8 cellular contexts compared by ENCODE assay signal in genomic region chr9:107284636-107285035, GRCh38. TPM values are rescaled to one million over a fixed set of nuclear protein-coding genes. Genes with fewer than 3 reads are reported as not detected.
DNase-seq lines count a peak whose midpoint lies in the region; ATAC-seq and TF ChIP-seq lines count a peak whose summit lies in the region.

No MANE protein-coding gene starts in this region.

- H3K4me1 Mint-ChIP-seq in natural killer cell = peaks cover 58 to 61% of the 10 kb centered on the region in 2 donors

- no peaks in the 10 kb centered on the region for H3K9me3 ChIP-seq in KOPT-K1 (ENCODE audit: insufficient read depth, low read length, poor library complexity, severe bottlenecking)

- intact Hi-C loops in natural killer cell (cut with micrococcal nuclease) = loop anchor here (1.0 kb wide), 2 partner anchors 15 to 71 kb away; no protein-coding TSS in a partner anchor

- POLR2A ChIA-PET in BJ (lab: Charles Lee) = no interaction called here

- no peaks in the 10 kb centered on the region for H3K36me3 ChIP-seq in BJ (ENCODE audit: control insufficient read depth, insufficient read depth, low read length)
- no peaks in the 10 kb centered on the region for H3K36me3 ChIP-seq in KOPT-K1 (ENCODE audit: insufficient read depth, low read length)

- CTCF ChIA-PET in BJ (lab: Yijun Ruan, JAX) = interaction anchor here (0.5 kb wide), 1 partner anchor 116 kb away, joined by 4 read pairs; no protein-coding TSS in a partner anchor

- TF ChIP-seq CTCF in BJ (IDR thresholded peaks at IDR 0.05; ENCODE audit: insufficient read depth, low read depth, low read length) = no peak
- TF ChIP-seq CTCF in choroid plexus epithelial cell (conservative IDR thresholded peaks at IDR 0.05; ENCODE audit: low read depth, low read length) = no peak
- TF ChIP-seq CTCF in natural killer cell (IDR thresholded peaks at IDR 0.05) = no peak

- no peak for ATAC-seq in natural killer cell

- no peaks in the 10 kb centered on the region for H3K36me3 Mint-ChIP-seq in natural killer cell

- H3K27ac ChIP-seq in KOPT-K1 (ENCODE audit: low read depth, low read length, poor library complexity, severe bottlenecking) = peak overlapping the region; percentile 90

- H3K27me3 Mint-ChIP-seq in natural killer cell (ENCODE audit: low read depth in 2 of 2) = peaks cover 0 to 6% of the 10 kb centered on the region in 2 donors

- H3K4me3 ChIP-seq in BJ (ENCODE audit: low read depth, low read length) = peak overlapping the region; percentile 93
- peak overlapping the region; percentile 97 for H3K4me3 ChIP-seq in choroid plexus epithelial cell (ENCODE audit: low read depth, low read length)

- no peaks in the 10 kb centered on the region for H3K27me3 ChIP-seq in BJ (ENCODE audit: control insufficient read depth, insufficient read depth, low read length)

- peak overlapping the region; percentile 88 to 92 for H3K27ac Mint-ChIP-seq in natural killer cell

- DNase-seq in BJ (ENCODE audit: low read depth) = no peak
- DNase-seq in choroid plexus epithelial cell (ENCODE audit: low read depth) = no peak
- no peak for DNase-seq in natural killer cell
- DNase-seq in DMS153 treated with DMSO at 0.1 percent for 48 hours (lab: John Stamatoyannopoulos, UW; ENCODE audit: unreplicated experiment) = no peak
- DNase-seq in middle frontal gyrus (ENCODE audit: extremely low spot score, low spot score) = no peak
- no peak for DNase-seq in SIG-M5 (lab: John Stamatoyannopoulos, UW)
- DNase-seq in GM19238 (ENCODE audit: insufficient read length, low spot score) = no peak

- H3K4me3 Mint-ChIP-seq in natural killer cell = peak overlapping the region; percentile 99

- H3K9me3 Mint-ChIP-seq in natural killer cell = no peaks in the 10 kb centered on the region

RNA-seq across cellular contexts. Expression of gene RAD23B, which starts 1.6 kb away (rescaled TPM):
- polyA plus RNA-seq in BJ (2011; rRNA removed) = 206 and 229 TPM in 2 replicates
- polyA minus RNA-seq in BJ (2011; rRNA and poly(A)+ RNA removed) = 191 and 335 TPM in 2 replicates
- total RNA-seq in natural killer cell = 100 to 1,000 TPM in 1 of 3 donors, 10 to 100 TPM in 2; 85.6 to 101 (median 92.6) TPM
